In the genomic region with DNA sequence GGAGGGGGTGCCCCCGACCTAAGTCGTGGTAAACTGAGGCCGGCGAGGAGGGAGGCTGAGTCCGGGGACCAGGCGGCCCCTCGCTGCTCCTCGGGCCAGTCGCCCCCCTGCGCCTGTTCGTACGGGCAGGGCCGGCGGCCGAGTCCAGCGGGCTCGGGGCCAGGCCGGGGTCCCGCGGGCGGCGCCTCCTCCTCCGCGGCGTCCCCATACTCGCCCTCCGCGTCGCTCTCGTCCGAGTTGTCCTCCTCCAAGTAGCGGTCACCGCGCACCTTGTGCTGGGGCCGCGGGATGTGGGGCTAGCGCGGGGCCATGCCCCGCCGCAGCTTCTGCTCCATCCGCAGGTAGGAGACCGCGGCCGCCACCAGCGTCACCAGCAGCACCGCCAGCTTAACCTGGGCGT, we compare ENCODE assay signal across 8 cellular contexts.
DNase-seq lines count a peak whose midpoint lies in the region; ATAC-seq and TF ChIP-seq lines count a peak whose summit lies in the region.
"Not testable (repeated sequence)": the region's sequence is repeated elsewhere in the genome, so short reads cannot be mapped to it uniquely, and the experiment has no call there.

No MANE protein-coding gene starts in this region.

- H3K4me2 ChIP-seq in mesendoderm (ENCODE audit: low read length) = peak overlapping the region; percentile 44
- H3K4me2 ChIP-seq in neuronal stem cell (ENCODE audit: insufficient read depth, low read length, poor library complexity, severe bottlenecking) = peak overlapping the region; percentile 83
- peak overlapping the region; percentile 52 for H3K4me2 ChIP-seq in skeletal muscle satellite cell (ENCODE audit: low read length)

- peak overlapping the region; percentile 47 for H3K4me3 ChIP-seq in HUES64 (ENCODE audit: low read length)
- not testable (repeated sequence) for H3K4me3 ChIP-seq in endodermal cell (ENCODE audit: low read length); mesendoderm (ENCODE audit: low read length); skeletal muscle satellite cell (ENCODE audit: low read length)
- H3K4me3 ChIP-seq in iPS DF 6.9 (ENCODE audit: low read length) = peak overlapping the region; percentile 32; the same call in 1 of the 2 replicates
- H3K4me3 ChIP-seq in neuronal stem cell (ENCODE audit: low read length in 2 of 2) = peak overlapping the region in 1 of 2 donors; percentile 81

- not testable (repeated sequence) for H3K79me1 ChIP-seq in mesendoderm (ENCODE audit: low read length); neuronal stem cell (ENCODE audit: low read depth, low read length)

- H3K14ac ChIP-seq in neuronal stem cell (ENCODE audit: low read length) = peak overlapping the region; percentile 38

- H4K8ac ChIP-seq in mesendoderm (ENCODE audit: low read depth, low read length); neuronal stem cell (ENCODE audit: low read depth, low read length): not testable (repeated sequence)

- intact Hi-C loops in activated B cell treated with CpG ODN at 0.5 μM for 24 hours (cut with micrococcal nuclease) = not testable (repeated sequence)

- not testable (repeated sequence) for H3K18ac ChIP-seq in mesendoderm (ENCODE audit: low read length)
- peak overlapping the region; percentile 71 for H3K18ac ChIP-seq in neuronal stem cell (ENCODE audit: low read length)

- WGBS in HUES64 = under 1% methylated on average over 30 of the region's 47 CpGs
- 0% methylated on average over 31 of the region's 47 CpGs; no CpG with 5 or more reads in 1 of the 2 experiments for WGBS in endodermal cell (ENCODE audit: insufficient coverage in 1 of 2, insufficient read length in 1 of 2), 2 experiments
- WGBS in iPS DF 6.9 (ENCODE audit: insufficient coverage, insufficient read length) = no CpG with 5 or more reads among the region's 47 CpGs
- no CpG with 5 or more reads among the region's 47 CpGs for WGBS in mesendoderm (ENCODE audit: extremely low coverage, insufficient coverage, low lambda C conversion rate)
- no CpG with 5 or more reads among the region's 47 CpGs for WGBS in neuronal stem cell (ENCODE audit: extremely low coverage in 2 of 2, insufficient read length in 2 of 2, insufficient replicate concordance in 1 of 2), 2 donors

- H2AFZ ChIP-seq in neuronal stem cell (ENCODE audit: low read length) = peak overlapping the region; percentile 56

- not testable (repeated sequence) for TF ChIP-seq CTCF in activated B cell treated with CpG ODN at 0.5 μM for 24 hours (IDR thresholded peaks at IDR 0.05); endodermal cell (conservative IDR thresholded peaks at IDR 0.05)

- H2BK120ac ChIP-seq in mesendoderm (ENCODE audit: low read depth, low read length); neuronal stem cell (ENCODE audit: low read depth, low read length): not testable (repeated sequence)

- H3K79me2 ChIP-seq in mesendoderm (ENCODE audit: control insufficient read depth, insufficient read depth, low read length) = not testable (repeated sequence)

- not testable (repeated sequence) for H3K27me3 Mint-ChIP-seq in activated B cell treated with CpG ODN at 0.5 μM for 24 hours
- peaks cover 22% of the 10 kb centered on the region for H3K27me3 Mint-ChIP-seq in endodermal cell (ENCODE audit: insufficient read depth)

- CTCF ChIA-PET in activated B cell treated with CpG ODN at 0.5 μM for 24 hours (lab: Charles Lee) = not testable (repeated sequence)

- not testable (repeated sequence) for H3K36me3 ChIP-seq in ES-I3 (ENCODE audit: insufficient read depth, low read length); HUES64 (ENCODE audit: insufficient read depth, low read length); endodermal cell (ENCODE audit: control insufficient read depth, insufficient read depth, low read length); iPS DF 6.9 (ENCODE audit: control insufficient read depth, insufficient read depth, low read length); mesendoderm (ENCODE audit: control insufficient read depth, insufficient read depth, low read length); neuronal stem cell (replicated peaks in 1 of 2; ENCODE audit: control insufficient read depth in 2 of 2, insufficient read depth in 2 of 2, low read length in 2 of 2); skeletal muscle satellite cell (ENCODE audit: insufficient read depth, low read length)

- H2BK15ac ChIP-seq in mesendoderm (replicated peaks; ENCODE audit: low read depth); neuronal stem cell (ENCODE audit: low read length): not testable (repeated sequence)

- H2BK5ac ChIP-seq in mesendoderm (ENCODE audit: low read length); neuronal stem cell (ENCODE audit: low read length): not testable (repeated sequence)

- peak overlapping the region; percentile 49 for H3K56ac ChIP-seq in mesendoderm (ENCODE audit: low read length)

- not testable (repeated sequence) for H3K4me1 Mint-ChIP-seq in activated B cell treated with CpG ODN at 0.5 μM for 24 hours, endodermal cell

- not testable (repeated sequence) for H3K4me1 ChIP-seq in ES-I3 (ENCODE audit: insufficient read depth, low read length); HUES64 (ENCODE audit: insufficient read depth, low read length); endodermal cell (ENCODE audit: control insufficient read depth, insufficient read depth, low read length); iPS DF 6.9 (ENCODE audit: control insufficient read depth, insufficient read depth, low read length); mesendoderm (ENCODE audit: control insufficient read depth, low read depth, low read length); neuronal stem cell (ENCODE audit: control insufficient read depth in 2 of 2, insufficient read depth in 1 of 2, low read depth in 1 of 2, low read length in 2 of 2); skeletal muscle satellite cell (ENCODE audit: control insufficient read depth, insufficient read depth, low read length)

- H3K4me3 Mint-ChIP-seq in activated B cell treated with CpG ODN at 0.5 μM for 24 hours (peak overlapping the region; percentile 46), endodermal cell (peak overlapping the region; percentile 36)

- peak overlapping the region; percentile 58; the same call in 1 of the 2 replicates for H3K9ac ChIP-seq in ES-I3 (ENCODE audit: low read depth, low read length)
- H3K9ac ChIP-seq in HUES64 (ENCODE audit: low read depth, low read length); endodermal cell (ENCODE audit: extremely low read depth, low read length, poor library complexity, severe bottlenecking); skeletal muscle satellite cell (ENCODE audit: low read depth, low read length): not testable (repeated sequence)
- peak overlapping the region; percentile 34 for H3K9ac ChIP-seq in mesendoderm (ENCODE audit: low read length)
- H3K9ac ChIP-seq in neuronal stem cell (ENCODE audit: low read depth, low read length, poor library complexity) = peak overlapping the region; percentile 21

- POLR2A ChIA-PET in activated B cell treated with CpG ODN at 0.5 μM for 24 hours (lab: Charles Lee) = not testable (repeated sequence)

- H4K91ac ChIP-seq in neuronal stem cell (ENCODE audit: low read depth, low read length, poor library complexity) = not testable (repeated sequence)

- not testable (repeated sequence) for H3K27me3 ChIP-seq in HUES64 (ENCODE audit: insufficient read depth, low read length); endodermal cell (ENCODE audit: control insufficient read depth, insufficient read depth, low read length, poor library complexity, severe bottlenecking); iPS DF 6.9 (ENCODE audit: control insufficient read depth, insufficient read depth, low read length); mesendoderm (ENCODE audit: insufficient read depth, low read length, poor library complexity); neuronal stem cell (ENCODE audit: control insufficient read depth in 3 of 3, insufficient read depth in 3 of 3, low read depth in 1 of 3, low read length in 3 of 3); skeletal muscle satellite cell (ENCODE audit: control insufficient read depth, insufficient read depth, low read length)

- H3K9me3 Mint-ChIP-seq in activated B cell treated with CpG ODN at 0.5 μM for 24 hours, endodermal cell: not testable (repeated sequence)

- H3K27ac ChIP-seq in HUES64 (ENCODE audit: low read depth, low read length); endodermal cell (ENCODE audit: low read depth, low read length); iPS DF 6.9 (ENCODE audit: low read length); mesendoderm (ENCODE audit: low read depth, low read length); neuronal stem cell (replicated peaks; ENCODE audit: low read length): not testable (repeated sequence)

- not testable (repeated sequence) for DNase-seq in activated B cell treated with CpG ODN at 0.5 μM for 24 hours; iPS DF 6.9 (ENCODE audit: low read depth, low spot score); mesendoderm; neuronal stem cell (ENCODE audit: low spot score)
- DNase-seq in endodermal cell = peak; percentile 61

- H3K9me3 ChIP-seq in ES-I3 (ENCODE audit: control insufficient read depth, insufficient read depth, low read length); HUES64 (ENCODE audit: insufficient read depth, low read depth, low read length); endodermal cell (ENCODE audit: control insufficient read depth, low read length); iPS DF 6.9 (ENCODE audit: control insufficient read depth, insufficient read depth, low read length); neuronal stem cell (replicated peaks in 1 of 2; ENCODE audit: control insufficient read depth in 2 of 2, insufficient read depth in 1 of 2, low read depth in 1 of 2, low read length in 2 of 2); skeletal muscle satellite cell (replicated peaks; ENCODE audit: low read length): not testable (repeated sequence)

- H4K5ac ChIP-seq in mesendoderm (ENCODE audit: low read length) = not testable (repeated sequence)

- not testable (repeated sequence) for H2BK12ac ChIP-seq in neuronal stem cell (ENCODE audit: low read length)

- not testable (repeated sequence) for H2AK5ac ChIP-seq in mesendoderm (ENCODE audit: low read length); neuronal stem cell (ENCODE audit: low read depth, low read length)

- H3K36me3 Mint-ChIP-seq in activated B cell treated with CpG ODN at 0.5 μM for 24 hours (ENCODE audit: low read depth); endodermal cell (ENCODE audit: low read depth): not testable (repeated sequence)

- H3K4ac ChIP-seq in mesendoderm (ENCODE audit: low read depth, low read length); neuronal stem cell (ENCODE audit: low read length): not testable (repeated sequence)

- not testable (repeated sequence) for H3K23ac ChIP-seq in mesendoderm (ENCODE audit: low read length); neuronal stem cell (ENCODE audit: low read depth, low read length, poor library complexity)

- ATAC-seq in activated B cell treated with CpG ODN at 0.5 μM for 24 hours (ENCODE audit: low read depth) = not testable (repeated sequence)

- not testable (repeated sequence) for H3K27ac Mint-ChIP-seq in activated B cell treated with CpG ODN at 0.5 μM for 24 hours, endodermal cell
